Comparison of ENCODE assay signal across 10 cellular contexts in the genomic region with DNA sequence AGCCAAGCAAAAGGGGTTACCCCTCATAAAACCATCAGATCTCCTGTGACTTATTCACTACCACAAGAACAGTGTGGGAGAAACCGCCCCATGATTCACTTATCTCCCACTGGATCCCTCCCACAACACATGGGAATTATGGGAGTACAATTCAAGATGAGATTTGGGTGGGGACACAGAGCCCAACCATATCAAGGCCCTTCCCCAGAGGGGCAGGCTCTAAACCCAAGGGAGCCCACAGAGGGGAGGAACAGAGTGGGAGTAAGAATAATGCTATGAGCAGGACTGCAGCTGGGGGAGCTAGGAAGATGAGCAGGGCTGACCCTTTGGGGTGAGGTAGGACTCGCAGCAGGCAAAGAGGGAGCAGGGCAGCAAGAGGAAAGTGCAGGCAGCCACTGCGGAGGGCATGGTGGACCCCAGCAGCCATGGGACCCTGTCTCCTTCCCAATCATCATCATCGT. TPM values are rescaled to one million over a fixed set of nuclear protein-coding genes. Genes with fewer than 3 reads are reported as not detected.
DNase-seq lines count a peak whose midpoint lies in the region; ATAC-seq lines count a peak whose summit lies in the region.
"Had no signal": no experiment of that assay in that cellular context is flagged by ENCODE, and none has a peak within 500 bp of the region (broad histone marks: within the 10 kb centered on the region; RNA-seq: fewer than 3 reads in every experiment).

No MANE protein-coding gene starts in this region.

- ATAC-seq in stimulated activated memory B cell treated with anti-CD40 and anti-IgM and Interleukin-4, amounts not matched to agents 10 μg/mL and 1 μg/mL and 100 μg/mL, for 72 hours = no peak
- no peak for ATAC-seq in HG03045 (IDR thresholded peaks at IDR 0.05; ENCODE audit: unreplicated experiment)

- H3K4me3 Mint-ChIP-seq in activated CD4-positive, alpha-beta memory T cell treated with anti-CD3 and anti-CD28 coated beads, Interleukin-2, amount 10 ng/mL, durations not matched to agents 7 days and 5 days = no peak overlapping the region
- H3K4me3 Mint-ChIP-seq in activated CD4-positive, alpha-beta memory T cell treated with anti-CD3 and anti-CD28 coated beads for 36 hours = no peak overlapping the region
- H3K4me3 Mint-ChIP-seq in stimulated activated memory B cell treated with anti-CD40 and anti-IgM and Interleukin-4, amounts not matched to agents 10 μg/mL and 1 μg/mL and 100 μg/mL, for 72 hours = no peak overlapping the region

- POLR2A ChIA-PET in activated CD4-positive, alpha-beta memory T cell treated with anti-CD3 and anti-CD28 coated beads, Interleukin-2, amount 10 ng/mL, durations not matched to agents 7 days and 5 days (lab: Charles Lee) = interaction anchor here (0.7 kb wide), 1 partner anchor 112 kb away, joined by 3 read pairs; no protein-coding TSS in a partner anchor
- POLR2A ChIA-PET in activated CD4-positive, alpha-beta memory T cell treated with anti-CD3 and anti-CD28 coated beads for 36 hours (lab: Charles Lee) = interaction anchor here (1.0 to 1.7 kb wide), 3 partner anchors 12 to 59 kb away, joined by 3 to 5 read pairs (median 3); partner anchors contain the start of gene CD82

- peak; percentile 13 for DNase-seq in activated CD4-positive, alpha-beta memory T cell treated with anti-CD3 and anti-CD28 coated beads, Interleukin-2, amount 10 ng/mL, durations not matched to agents 7 days and 5 days
- no peak for DNase-seq in activated CD4-positive, alpha-beta memory T cell treated with anti-CD3 and anti-CD28 coated beads for 36 hours
- peak; percentile 37 for DNase-seq in RPMI7951 (ENCODE audit: low read depth)
- peak; percentile 29 for DNase-seq in islet precursor cell
- DNase-seq in RPMI8226 = no peak
- no peak for DNase-seq in activated T-cell treated with anti-CD3 and anti-CD28 coated beads for 4 hours
- DNase-seq: Calu3, NCI-H510A treated with DMSO at 0.1 percent for 48 hours had no signal

- H3K36me3 Mint-ChIP-seq in activated CD4-positive, alpha-beta memory T cell treated with anti-CD3 and anti-CD28 coated beads, Interleukin-2, amount 10 ng/mL, durations not matched to agents 7 days and 5 days (ENCODE audit: low read depth) = peaks cover 22% of the 10 kb centered on the region
- H3K36me3 Mint-ChIP-seq in activated CD4-positive, alpha-beta memory T cell treated with anti-CD3 and anti-CD28 coated beads for 36 hours = peaks cover 13% of the 10 kb centered on the region
- H3K36me3 Mint-ChIP-seq in stimulated activated memory B cell treated with anti-CD40 and anti-IgM and Interleukin-4, amounts not matched to agents 10 μg/mL and 1 μg/mL and 100 μg/mL, for 72 hours = peaks cover 28% of the 10 kb centered on the region

- peaks cover 4% of the 10 kb centered on the region for H3K27me3 Mint-ChIP-seq in activated CD4-positive, alpha-beta memory T cell treated with anti-CD3 and anti-CD28 coated beads, Interleukin-2, amount 10 ng/mL, durations not matched to agents 7 days and 5 days
- no peaks in the 10 kb centered on the region for H3K27me3 Mint-ChIP-seq in activated CD4-positive, alpha-beta memory T cell treated with anti-CD3 and anti-CD28 coated beads for 36 hours
- no peaks in the 10 kb centered on the region for H3K27me3 Mint-ChIP-seq in stimulated activated memory B cell treated with anti-CD40 and anti-IgM and Interleukin-4, amounts not matched to agents 10 μg/mL and 1 μg/mL and 100 μg/mL, for 72 hours

- CTCF ChIA-PET in activated CD4-positive, alpha-beta memory T cell treated with anti-CD3 and anti-CD28 coated beads, Interleukin-2, amount 10 ng/mL, durations not matched to agents 7 days and 5 days (lab: Charles Lee) = interaction anchor here (1.3 to 2.0 kb wide), 3 partner anchors 9 to 151 kb away, joined by 4 to 7 read pairs (median 4); partner anchors contain the start of gene CD82
- CTCF ChIA-PET in activated CD4-positive, alpha-beta memory T cell treated with anti-CD3 and anti-CD28 coated beads for 36 hours (lab: Charles Lee) = interaction anchor here (0.8 to 16.5 kb wide), 2 partner anchors 9 to 66 kb away, joined by 3 to 576 read pairs; partner anchors contain the start of gene CD82

- no peaks in the 10 kb centered on the region for H3K9me3 Mint-ChIP-seq in activated CD4-positive, alpha-beta memory T cell treated with anti-CD3 and anti-CD28 coated beads, Interleukin-2, amount 10 ng/mL, durations not matched to agents 7 days and 5 days
- peaks cover 3% of the 10 kb centered on the region for H3K9me3 Mint-ChIP-seq in activated CD4-positive, alpha-beta memory T cell treated with anti-CD3 and anti-CD28 coated beads for 36 hours
- H3K9me3 Mint-ChIP-seq in stimulated activated memory B cell treated with anti-CD40 and anti-IgM and Interleukin-4, amounts not matched to agents 10 μg/mL and 1 μg/mL and 100 μg/mL, for 72 hours = no peaks in the 10 kb centered on the region

- H3K4me1 Mint-ChIP-seq in activated CD4-positive, alpha-beta memory T cell treated with anti-CD3 and anti-CD28 coated beads, Interleukin-2, amount 10 ng/mL, durations not matched to agents 7 days and 5 days = peaks cover 22% of the 10 kb centered on the region
- peaks cover 36% of the 10 kb centered on the region for H3K4me1 Mint-ChIP-seq in activated CD4-positive, alpha-beta memory T cell treated with anti-CD3 and anti-CD28 coated beads for 36 hours (ENCODE audit: low read depth)
- peaks cover 63% of the 10 kb centered on the region for H3K4me1 Mint-ChIP-seq in stimulated activated memory B cell treated with anti-CD40 and anti-IgM and Interleukin-4, amounts not matched to agents 10 μg/mL and 1 μg/mL and 100 μg/mL, for 72 hours

- intact Hi-C loops in activated CD4-positive, alpha-beta memory T cell treated with anti-CD3 and anti-CD28 coated beads for 36 hours (cut with micrococcal nuclease) = no loop called here

- H3K27ac Mint-ChIP-seq in activated CD4-positive, alpha-beta memory T cell treated with anti-CD3 and anti-CD28 coated beads, Interleukin-2, amount 10 ng/mL, durations not matched to agents 7 days and 5 days = no peak overlapping the region
- no peak overlapping the region for H3K27ac Mint-ChIP-seq in activated CD4-positive, alpha-beta memory T cell treated with anti-CD3 and anti-CD28 coated beads for 36 hours
- peak overlapping the region; percentile 78 for H3K27ac Mint-ChIP-seq in stimulated activated memory B cell treated with anti-CD40 and anti-IgM and Interleukin-4, amounts not matched to agents 10 μg/mL and 1 μg/mL and 100 μg/mL, for 72 hours

RNA-seq across cellular contexts. Expression of gene CD82, which starts 59.3 kb away (rescaled TPM):
- 100 to 1,000 TPM; 193 to 208 TPM for total RNA-seq in activated CD4-positive, alpha-beta memory T cell treated with anti-CD3 and anti-CD28 coated beads, Interleukin-2, amount 10 ng/mL, durations not matched to agents 7 days and 5 days
- 100 to 1,000 TPM; 243 to 277 TPM for total RNA-seq in activated CD4-positive, alpha-beta memory T cell treated with anti-CD3 and anti-CD28 coated beads for 36 hours
- total RNA-seq in RPMI7951 (2014; rRNA removed; shearing (Covaris generic)) = 83.6 and 92.1 TPM in 2 replicates

Comparison
In these comparisons a context has a peak if more than half of its experiments do, and no peak if none do; other contexts are left out.
1. DNase-seq: peak in activated CD4-positive, alpha-beta memory T cell treated with anti-CD3 and anti-CD28 coated beads, Interleukin-2, amount 10 ng/mL, durations not matched to agents 7 days and 5 days (single experiment), RPMI7951 (single experiment) and islet precursor cell (single experiment); none in activated CD4-positive, alpha-beta memory T cell treated with anti-CD3 and anti-CD28 coated beads for 36 hours (single experiment), RPMI8226 (single experiment) and activated T-cell treated with anti-CD3 and anti-CD28 coated beads for 4 hours (single experiment).